In the genomic region with DNA sequence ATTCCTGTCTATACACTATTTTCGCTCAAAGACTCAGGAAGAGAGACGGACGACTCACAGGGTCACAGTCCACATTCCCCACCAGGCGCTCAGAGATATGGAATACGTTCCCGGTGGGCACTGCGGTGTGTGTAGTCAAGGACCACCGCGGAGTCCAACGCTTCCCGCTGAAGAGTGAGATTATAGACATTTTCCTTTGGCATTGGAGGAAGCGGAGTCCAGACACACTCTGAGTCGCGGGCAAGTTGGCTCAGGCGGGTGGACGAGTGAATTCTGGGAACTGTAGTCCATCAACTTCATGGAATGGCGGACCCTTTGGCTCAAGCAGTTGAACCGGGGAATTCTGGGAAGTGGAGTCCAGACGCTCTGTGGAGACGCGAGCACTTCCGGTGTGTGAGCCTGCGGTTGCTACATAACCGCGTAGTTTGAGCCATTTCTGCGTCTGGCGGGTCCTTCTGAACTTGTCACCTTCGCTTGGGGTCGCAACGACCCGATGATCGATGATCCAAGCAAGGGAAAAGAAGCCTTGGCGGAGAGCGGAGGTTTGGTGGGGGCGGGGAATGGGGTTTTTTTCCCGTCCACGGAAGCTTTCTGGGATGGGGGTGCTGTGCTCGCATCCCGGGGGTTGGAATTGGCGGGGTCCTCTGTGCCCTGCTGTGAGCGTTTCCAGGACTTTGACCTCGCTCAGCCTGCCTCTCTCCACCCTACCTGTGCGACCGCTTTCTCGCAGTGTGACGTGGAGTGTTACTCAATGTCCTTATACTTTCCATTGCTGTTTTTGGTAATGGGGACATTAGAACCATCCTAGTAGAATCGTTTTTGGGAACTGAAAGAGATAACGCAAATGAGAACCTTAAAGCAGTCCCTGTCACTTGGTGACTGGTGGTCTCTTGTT, we compare ENCODE assay signal across 8 cellular contexts. TPM values are rescaled to one million over a fixed set of nuclear protein-coding genes. Genes with fewer than 3 reads are reported as not detected.
A peak's percentile ranks its signal among the peaks of the same experiment; 100 is the strongest.
DNase-seq lines count a peak whose midpoint lies in the region.

A gene (plus strand): TSS at position 392 of the 895 bp plus-strand sequence. CDS start 4,122 bp downstream, outside the sequence.

- H3K9me3 ChIP-seq in HAP-1 = 0 out of 2 replicates have a peak, but pooled peaks cover 2% of the 10 kb centered on the region
- peaks cover 10% of the 10 kb centered on the region for H3K9me3 ChIP-seq in MG63
- H3K9me3 ChIP-seq in neuron (ENCODE audit: low read length) = peaks cover 2% of the 10 kb centered on the region

- H3K4me3 ChIP-seq in HAP-1 (peak within 1 kb of the TSS; percentile 75), MG63 (peak within 1 kb of the TSS; percentile 96), neuron (ENCODE audit: low read length) (peak within 1 kb of the TSS; percentile 78)

- peak; percentile 86 for DNase-seq in GDM1 (lab: John Stamatoyannopoulos, UW)
- peak; percentile 92 to 97 for DNase-seq in HAP-1 (ENCODE audit: low spot score in 2 of 2)
- peak; percentile 95 for DNase-seq in MG63
- DNase-seq in SIG-M5 treated with dmso at 0.1 percent for 504 hours (lab: John Stamatoyannopoulos, UW; ENCODE audit: unreplicated experiment) = peak; percentile 98
- peak; percentile 31 to 65 (median 56) for DNase-seq in activated naive CD4-positive, alpha-beta T cell (lab: John Stamatoyannopoulos, UW)
- DNase-seq in foreskin melanocyte = peak; percentile 91
- DNase-seq in stromal cell of bone marrow (ENCODE audit: low read depth) = peak; percentile 97

- H3K36me3 ChIP-seq in HAP-1 (replicated peaks) (no peaks in the 10 kb centered on the region; the same call in 1 of the 2 replicates), MG63 (peaks cover 12% of the 10 kb centered on the region), neuron (ENCODE audit: insufficient read depth, low read length) (peaks cover 8% of the 10 kb centered on the region)

- in situ Hi-C loops in HAP-1 (cut with MboI; ENCODE audit: low sequenced_read_pairs) = no loop called here

- no peaks in the 10 kb centered on the region for H3K27me3 ChIP-seq in HAP-1 (ENCODE audit: low read depth)
- no peaks in the 10 kb centered on the region for H3K27me3 ChIP-seq in MG63
- no peaks in the 10 kb centered on the region for H3K27me3 ChIP-seq in neuron (ENCODE audit: insufficient read depth, low read length)

- peak within 1 kb of the TSS; percentile 76 for H2AFZ ChIP-seq in neuron (ENCODE audit: low read depth, low read length)

- peaks cover 9% of the 10 kb centered on the region for H3K4me1 ChIP-seq in HAP-1
- peaks cover 10% of the 10 kb centered on the region for H3K4me1 ChIP-seq in neuron (ENCODE audit: insufficient read depth, low read length)

RNA-seq across cellular contexts. Expression of the gene that starts here (rescaled TPM):
- 1.2 and 3.9 TPM in 2 replicates for total RNA-seq in MG63 (2014; rRNA removed; shearing (Covaris generic); ENCODE audit: low replicate concordance)

Comparison
In these comparisons a context has a peak if more than half of its experiments do, and no peak if none do; other contexts are left out.
1. Peak in every context shown above with its lines: DNase-seq and H3K4me3 ChIP-seq.